ENCODE assay signal across 31 cellular contexts in genomic region chr14:104475256-104475655, GRCh38.
A peak's percentile ranks its signal among the peaks of the same experiment; 100 is the strongest.
DNase-seq lines count a peak whose midpoint lies in the region; ATAC-seq and TF ChIP-seq lines count a peak whose summit lies in the region.
"Had no signal": no experiment of that assay in that cellular context is flagged by ENCODE, and none has a peak within 500 bp of the region (broad histone marks: within the 10 kb centered on the region; RNA-seq: fewer than 3 reads in every experiment).

No MANE protein-coding gene starts in this region.

- TF ChIP-seq CTCF in esophagus muscularis mucosa (IDR thresholded peaks at IDR 0.05) (no peak), neural cell (IDR thresholded peaks at IDR 0.05; ENCODE audit: poor library complexity, severe bottlenecking) (no peak)

- peak; percentile 5 for DNase-seq in AG20443 (ENCODE audit: low spot score)
- peak; percentile 80 for DNase-seq in esophagus muscularis mucosa (ENCODE audit: extremely low spot score)
- DNase-seq in NCI-H345 treated with DMSO at 0.1 percent for 48 hours (lab: John Stamatoyannopoulos, UW; ENCODE audit: unreplicated experiment): no peak
- DNase-seq: 8988T; ACHN; AML-193; BE2C; C1 segment of cervical spinal cord; Caco-2; Calu3; CD4-positive, alpha-beta memory T cell; CD4-positive, alpha-beta T cell; CD4-positive, CD25-positive, alpha-beta regulatory T cell; CD8-positive, alpha-beta memory T cell; CD8-positive, alpha-beta T cell; COR-L47; DMS 273 treated with DMSO at 0.1 percent for 48 hours; DMS153; DMS53; DMS79; DMS79 treated with DMSO at 0.1 percent for 48 hours; DND-41; EL had no signal

- H3K27ac ChIP-seq in esophagus muscularis mucosa (replicated peaks in 1 of 4) (no peak overlapping the region), neural cell (ENCODE audit: low read length) (no peak overlapping the region)
- H3K27ac ChIP-seq: 22Rv1; A549; BLaER1; BLaER1 treated with 17β-estradiol and CSF1 and Interleukin-3, amounts not matched to agents 10 nM and 100 nM; C4-2B had no signal

- no peak overlapping the region for H3K4me2 ChIP-seq in neural cell (ENCODE audit: low read length)
- H3K4me2 ChIP-seq: A549; BLaER1; BLaER1 treated with 17β-estradiol and CSF1 and Interleukin-3, amounts not matched to agents 10 nM and 100 nM had no signal

- H3F3A ChIP-seq in neural cell (ENCODE audit: insufficient read depth, low read length, poor library complexity, severe bottlenecking): no peaks in the 10 kb centered on the region

- no peaks in the 10 kb centered on the region for H3K79me2 ChIP-seq in neural cell (replicated peaks; ENCODE audit: insufficient read depth, low read length)

- intact Hi-C loops in esophagus muscularis mucosa (cut with DNase I): no loop called here

- no peak for TF ChIP-seq RAD21 in neural cell (conservative IDR thresholded peaks at IDR 0.05)

- H3K27me3 ChIP-seq in esophagus muscularis mucosa (peaks cover 0 to 71% (median 0%) of the 10 kb centered on the region in 4 donors), neural cell (ENCODE audit: insufficient read depth, low read depth, low read length) (no peaks in the 10 kb centered on the region)
- H3K27me3 ChIP-seq: BE2C; BLaER1; BLaER1 treated with 17β-estradiol and CSF1 and Interleukin-3, amounts not matched to agents 10 nM and 100 nM had no signal

- no peaks in the 10 kb centered on the region for H3K9me3 ChIP-seq in esophagus muscularis mucosa
- no peaks in the 10 kb centered on the region for H3K9me3 ChIP-seq in neural cell (ENCODE audit: low read length)
- H3K9me3 ChIP-seq: A549, BE2C, Caco-2 had no signal

- no peak for ATAC-seq in GM21367 (IDR thresholded peaks at IDR 0.05; ENCODE audit: unreplicated experiment)
- ATAC-seq in HG03565 (IDR thresholded peaks at IDR 0.05; ENCODE audit: unreplicated experiment): no peak
- ATAC-seq: A549; CD8-positive, alpha-beta T cell had no signal

- H4K20me1 ChIP-seq in neural cell (ENCODE audit: insufficient read depth): no peaks in the 10 kb centered on the region
- H4K20me1 ChIP-seq: BLaER1 had no signal

- TF ChIP-seq EP300 in esophagus muscularis mucosa (IDR thresholded peaks at IDR 0.05) (no peak), neural cell (conservative IDR thresholded peaks at IDR 0.05; ENCODE audit: poor library complexity, severe bottlenecking) (no peak)

- H3K9me2 ChIP-seq in neural cell (ENCODE audit: insufficient read depth, low read length): no peaks in the 10 kb centered on the region

- no peaks in the 10 kb centered on the region for H3K4me1 ChIP-seq in esophagus muscularis mucosa
- H3K4me1 ChIP-seq: A549, Caco-2 had no signal

- no peak overlapping the region for H3K9ac ChIP-seq in neural cell (ENCODE audit: low read length)
- H3K9ac ChIP-seq: BLaER1; BLaER1 treated with 17β-estradiol and CSF1 and Interleukin-3, amounts not matched to agents 10 nM and 100 nM had no signal

- H2AFZ ChIP-seq in neural cell (ENCODE audit: low read depth, low read length): peak overlapping the region; percentile 2

- 94% methylated on average over 12 of the region's 12 CpGs for WGBS in esophagus muscularis mucosa

- H3K36me3 ChIP-seq in esophagus muscularis mucosa (no peaks in the 10 kb centered on the region), neural cell (ENCODE audit: insufficient read depth, low read length) (no peaks in the 10 kb centered on the region)
- H3K36me3 ChIP-seq: BE2C; BLaER1; BLaER1 treated with 17β-estradiol and CSF1 and Interleukin-3, amounts not matched to agents 10 nM and 100 nM had no signal

- no peak overlapping the region for H3K4me3 ChIP-seq in esophagus muscularis mucosa
- H3K4me3 ChIP-seq in neural cell (ENCODE audit: low read length): no peak overlapping the region
- H3K4me3 ChIP-seq: A549; BLaER1; BLaER1 treated with 17β-estradiol and CSF1 and Interleukin-3, amounts not matched to agents 10 nM and 100 nM had no signal

- no peak for TF ChIP-seq POLR2A in esophagus muscularis mucosa (IDR thresholded peaks at IDR 0.05; ENCODE audit: low read depth)

TF ChIP-seq in neural cell, 6 proteins besides CTCF, POLR2A, EP300 and RAD21:
- no peak for TF ChIP-seq EZH2 (IDR thresholded peaks at IDR 0.05; ENCODE audit: borderline replicate concordance, insufficient read depth, low read length, poor library complexity, severe bottlenecking)
- no peak for TF ChIP-seq TAF1 (IDR thresholded peaks at IDR 0.05; ENCODE audit: low read depth)
- no peak for TF ChIP-seq SMC3 (conservative IDR thresholded peaks at IDR 0.05; ENCODE audit: poor library complexity)
- TF ChIP-seq REST (IDR thresholded peaks at IDR 0.05; ENCODE audit: borderline replicate concordance): no peak
- TF ChIP-seq POLR2AphosphoS5 (IDR thresholded peaks at IDR 0.05): no peak
- TF ChIP-seq MXI1 (conservative IDR thresholded peaks at IDR 0.05; ENCODE audit: poor library complexity, severe bottlenecking): no peak
